In the genomic region with DNA sequence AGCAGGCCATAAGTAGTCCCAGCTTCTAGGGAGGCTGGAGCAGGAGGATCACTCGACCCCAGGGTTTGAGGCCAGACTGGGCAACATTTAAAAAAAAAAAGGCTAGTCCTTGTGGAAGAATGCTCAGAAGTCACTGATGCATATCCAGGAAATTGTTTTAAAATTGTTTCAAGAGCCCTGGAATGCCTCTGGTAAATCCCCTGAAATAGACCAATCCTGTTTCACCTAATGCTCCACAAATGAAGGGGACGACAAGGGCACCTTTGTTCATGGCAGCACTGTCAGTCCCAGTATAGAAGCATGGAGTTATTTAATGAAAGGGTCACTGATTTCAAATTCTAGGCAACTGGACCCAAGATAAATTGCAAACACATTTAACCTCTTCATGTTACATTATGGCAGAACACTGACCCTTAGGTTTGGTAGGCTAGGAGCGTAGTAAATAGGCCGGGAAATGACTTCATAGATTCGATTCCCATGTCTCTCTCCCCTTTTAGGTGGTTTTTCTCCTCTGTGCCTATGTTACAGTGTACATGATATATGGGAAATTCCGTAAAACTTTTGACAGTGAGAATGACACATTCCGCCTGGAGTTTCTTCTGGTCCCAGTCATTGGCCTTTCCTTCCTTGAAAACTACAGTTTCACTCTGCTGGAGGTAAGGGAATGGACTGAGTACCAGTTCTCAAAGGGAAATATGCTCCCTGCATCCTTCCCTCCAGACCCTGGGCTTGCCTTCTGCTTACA, we compare ENCODE assay signal across 1 cellular context.
TF ChIP-seq lines count a peak whose summit lies in the region.

No MANE protein-coding gene starts in this region.

TF ChIP-seq in HEK293, 187 proteins besides CTCF, POLR2A, EP300 and RAD21:
- TF ChIP-seq MEIS1 (CRISPR knock-in tag; IDR thresholded peaks at IDR 0.05; ENCODE audit: borderline replicate concordance) (no peak), GLI4 (tag by site-specific recombination; IDR thresholded peaks at IDR 0.05) (no peak), ZNF610 (tag by site-specific recombination; IDR thresholded peaks at IDR 0.05; ENCODE audit: borderline replicate concordance) (no peak), ZNF350 (tag by site-specific recombination; IDR thresholded peaks at IDR 0.05) (no peak), MYNN (tag by site-specific recombination; IDR thresholded peaks at IDR 0.05; ENCODE audit: borderline replicate concordance) (no peak), GLIS1 (tag by site-specific recombination; IDR thresholded peaks at IDR 0.05) (peak; percentile 21; the same call in 1 of the 2 replicates), ZBTB21 (tag by site-specific recombination; IDR thresholded peaks at IDR 0.05) (no peak), ZNF404 (tag by site-specific recombination; IDR thresholded peaks at IDR 0.05) (no peak), FEZF1 (tag by site-specific recombination; IDR thresholded peaks at IDR 0.05) (peak; percentile 28; the same call in 1 of the 2 replicates)
- TF ChIP-seq, protein P1, sequence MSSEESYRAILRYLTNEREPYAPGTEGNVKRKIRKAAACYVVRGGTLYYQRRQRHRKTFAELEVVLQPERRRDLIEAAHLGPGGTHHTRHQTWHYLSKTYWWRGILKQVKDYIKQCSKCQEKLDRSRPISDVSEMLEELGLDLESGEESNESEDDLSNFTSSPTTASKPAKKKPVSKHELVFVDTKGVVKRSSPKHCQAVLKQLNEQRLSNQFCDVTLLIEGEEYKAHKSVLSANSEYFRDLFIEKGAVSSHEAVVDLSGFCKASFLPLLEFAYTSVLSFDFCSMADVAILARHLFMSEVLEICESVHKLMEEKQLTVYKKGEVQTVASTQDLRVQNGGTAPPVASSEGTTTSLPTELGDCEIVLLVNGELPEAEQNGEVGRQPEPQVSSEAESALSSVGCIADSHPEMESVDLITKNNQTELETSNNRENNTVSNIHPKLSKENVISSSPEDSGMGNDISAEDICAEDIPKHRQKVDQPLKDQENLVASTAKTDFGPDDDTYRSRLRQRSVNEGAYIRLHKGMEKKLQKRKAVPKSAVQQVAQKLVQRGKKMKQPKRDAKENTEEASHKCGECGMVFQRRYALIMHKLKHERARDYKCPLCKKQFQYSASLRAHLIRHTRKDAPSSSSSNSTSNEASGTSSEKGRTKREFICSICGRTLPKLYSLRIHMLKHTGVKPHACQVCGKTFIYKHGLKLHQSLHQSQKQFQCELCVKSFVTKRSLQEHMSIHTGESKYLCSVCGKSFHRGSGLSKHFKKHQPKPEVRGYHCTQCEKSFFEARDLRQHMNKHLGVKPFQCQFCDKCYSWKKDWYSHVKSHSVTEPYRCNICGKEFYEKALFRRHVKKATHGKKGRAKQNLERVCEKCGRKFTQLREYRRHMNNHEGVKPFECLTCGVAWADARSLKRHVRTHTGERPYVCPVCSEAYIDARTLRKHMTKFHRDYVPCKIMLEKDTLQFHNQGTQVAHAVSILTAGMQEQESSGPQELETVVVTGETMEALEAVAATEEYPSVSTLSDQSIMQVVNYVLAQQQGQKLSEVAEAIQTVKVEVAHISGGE (tag by site-specific recombination; conservative IDR thresholded peaks at IDR 0.05; ENCODE audit: low read depth) = no peak
- TF ChIP-seq, protein P2, sequence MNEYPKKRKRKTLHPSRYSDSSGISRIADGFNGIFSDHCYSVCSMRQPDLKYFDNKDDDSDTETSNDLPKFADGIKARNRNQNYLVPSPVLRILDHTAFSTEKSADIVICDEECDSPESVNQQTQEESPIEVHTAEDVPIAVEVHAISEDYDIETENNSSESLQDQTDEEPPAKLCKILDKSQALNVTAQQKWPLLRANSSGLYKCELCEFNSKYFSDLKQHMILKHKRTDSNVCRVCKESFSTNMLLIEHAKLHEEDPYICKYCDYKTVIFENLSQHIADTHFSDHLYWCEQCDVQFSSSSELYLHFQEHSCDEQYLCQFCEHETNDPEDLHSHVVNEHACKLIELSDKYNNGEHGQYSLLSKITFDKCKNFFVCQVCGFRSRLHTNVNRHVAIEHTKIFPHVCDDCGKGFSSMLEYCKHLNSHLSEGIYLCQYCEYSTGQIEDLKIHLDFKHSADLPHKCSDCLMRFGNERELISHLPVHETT (tag by site-specific recombination; IDR thresholded peaks at IDR 0.05) = no peak
